1 cellular context compared by ENCODE assay signal in the genomic region with DNA sequence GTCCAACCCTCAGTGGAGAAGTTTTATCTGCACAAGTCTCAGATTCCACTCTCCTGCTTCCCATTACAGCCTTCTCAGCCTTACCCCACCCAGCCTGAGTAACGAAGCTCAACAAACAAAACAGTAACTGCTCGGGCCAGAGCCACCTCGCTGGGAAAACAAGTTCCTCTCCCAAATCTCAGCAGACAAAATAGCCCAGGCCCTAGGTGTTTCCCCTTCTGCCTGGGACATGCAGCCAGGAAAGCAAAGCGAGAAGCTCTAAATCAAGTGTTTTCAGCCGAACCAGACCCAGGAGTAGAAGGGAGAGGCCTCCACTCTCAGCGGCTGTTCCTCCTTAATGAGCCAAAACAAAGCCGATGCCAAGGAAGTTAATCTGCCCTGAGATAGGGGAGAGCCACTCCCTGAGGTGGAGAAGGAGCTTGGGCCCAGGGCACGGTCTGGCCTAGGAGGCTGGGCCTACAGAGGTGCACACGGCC.
TF ChIP-seq lines count a peak whose summit lies in the region.

No MANE protein-coding gene starts in this region.

TF ChIP-seq in SK-N-SH, 30 proteins besides CTCF, POLR2A, EP300 and RAD21 (continued from another document):
- TF ChIP-seq, protein P1, sequence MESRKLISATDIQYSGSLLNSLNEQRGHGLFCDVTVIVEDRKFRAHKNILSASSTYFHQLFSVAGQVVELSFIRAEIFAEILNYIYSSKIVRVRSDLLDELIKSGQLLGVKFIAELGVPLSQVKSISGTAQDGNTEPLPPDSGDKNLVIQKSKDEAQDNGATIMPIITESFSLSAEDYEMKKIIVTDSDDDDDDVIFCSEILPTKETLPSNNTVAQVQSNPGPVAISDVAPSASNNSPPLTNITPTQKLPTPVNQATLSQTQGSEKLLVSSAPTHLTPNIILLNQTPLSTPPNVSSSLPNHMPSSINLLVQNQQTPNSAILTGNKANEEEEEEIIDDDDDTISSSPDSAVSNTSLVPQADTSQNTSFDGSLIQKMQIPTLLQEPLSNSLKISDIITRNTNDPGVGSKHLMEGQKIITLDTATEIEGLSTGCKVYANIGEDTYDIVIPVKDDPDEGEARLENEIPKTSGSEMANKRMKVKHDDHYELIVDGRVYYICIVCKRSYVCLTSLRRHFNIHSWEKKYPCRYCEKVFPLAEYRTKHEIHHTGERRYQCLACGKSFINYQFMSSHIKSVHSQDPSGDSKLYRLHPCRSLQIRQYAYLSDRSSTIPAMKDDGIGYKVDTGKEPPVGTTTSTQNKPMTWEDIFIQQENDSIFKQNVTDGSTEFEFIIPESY (IDR thresholded peaks at IDR 0.05; ENCODE audit: borderline replicate concordance, low read depth) = no peak
- TF ChIP-seq RCOR1 (IDR thresholded peaks at IDR 0.05; ENCODE audit: low read length) (no peak), TEAD4 (IDR thresholded peaks at IDR 0.05; ENCODE audit: borderline replicate concordance, insufficient read depth) (no peak)
